Comparison of ENCODE assay signal across 9 cellular contexts in genomic region chr5:112228672-112229071, GRCh38.
DNase-seq lines count a peak whose midpoint lies in the region; ATAC-seq and TF ChIP-seq lines count a peak whose summit lies in the region.
"Had no signal": no experiment of that assay in that cellular context is flagged by ENCODE, and none has a peak within 500 bp of the region (broad histone marks: within the 10 kb centered on the region; RNA-seq: fewer than 3 reads in every experiment).

No MANE protein-coding gene starts in this region.

- DNase-seq in GM23248 (peak; percentile 53), RPMI8226 (peak; percentile 30), foreskin keratinocyte (peak; percentile 46 to 76), psoas muscle (peak; percentile 41 to 62)
- DNase-seq in activated effector memory CD4-positive, alpha-beta T cell treated with Interleukin-2 at 50 U/mL for 16 hours, result no peak

- H3K9ac ChIP-seq in GM23248, result no peak overlapping the region

- intact Hi-C loops in psoas muscle (cut with DNase I), result no loop called here

- H3K27me3 ChIP-seq in GM23248 (replicated peaks; ENCODE audit: insufficient read depth) (no peaks in the 10 kb centered on the region), foreskin keratinocyte (no peaks in the 10 kb centered on the region), psoas muscle (ENCODE audit: insufficient read depth in 3 of 3, low read length in 2 of 3) (no peaks in the 10 kb centered on the region)

- H4K20me1 ChIP-seq in GM23248 (ENCODE audit: insufficient read depth), result no peaks in the 10 kb centered on the region; the same call in 1 of the 2 replicates

- ATAC-seq in foreskin keratinocyte (peak; percentile 90), psoas muscle (peak; percentile 40 to 59 (median 58)), HG03159 (IDR thresholded peaks at IDR 0.05; ENCODE audit: unreplicated experiment) (no peak), GM18861 (IDR thresholded peaks at IDR 0.05; ENCODE audit: unreplicated experiment) (no peak), GM18907 (IDR thresholded peaks at IDR 0.05; ENCODE audit: unreplicated experiment) (no peak)
- ATAC-seq: GM12878 had no signal

- H3K4me3 ChIP-seq in GM23248 (no peak overlapping the region), psoas muscle (no peak overlapping the region)
- H3K4me3 ChIP-seq: GM12878 had no signal

- in situ Hi-C loops in GM23248 (cut with MboI), result no loop called here

- H3K9me2 ChIP-seq in GM23248 (ENCODE audit: insufficient read depth), result no peaks in the 10 kb centered on the region

- H3K9me3 ChIP-seq in GM23248 (ENCODE audit: low read depth) (no peaks in the 10 kb centered on the region), psoas muscle (no peaks in the 10 kb centered on the region)

- no peaks in the 10 kb centered on the region for H3K36me3 ChIP-seq in GM23248 (ENCODE audit: low read depth)
- no peaks in the 10 kb centered on the region for H3K36me3 ChIP-seq in psoas muscle (ENCODE audit: insufficient read depth in 1 of 2, low read depth in 1 of 2)

- H3K4me1 ChIP-seq in GM23248 (ENCODE audit: insufficient read depth) (0 out of 2 replicates have a peak, but pooled peaks cover 3% of the 10 kb centered on the region), foreskin keratinocyte (peaks cover 11% of the 10 kb centered on the region), psoas muscle (peaks cover 6% of the 10 kb centered on the region)

- TF ChIP-seq CTCF in foreskin keratinocyte (conservative IDR thresholded peaks at IDR 0.05), result no peak
- TF ChIP-seq CTCF in psoas muscle (IDR thresholded peaks at IDR 0.05), result no peak

- H3F3A ChIP-seq in GM23248 (ENCODE audit: insufficient read depth), result no peaks in the 10 kb centered on the region

- peak overlapping the region; percentile 22; the same call in 1 of the 2 replicates for H2AFZ ChIP-seq in GM23248

- H3K4me2 ChIP-seq in GM23248 (ENCODE audit: unreplicated experiment), result no peak overlapping the region

- WGBS in GM23248 (ENCODE audit: low coverage in 1 of 2, low lambda C conversion rate in 2 of 2, missing lambda C conversion rate in 2 of 2), 2 experiments, result 2 to 10% methylated on average over 2 of the region's 2 CpGs
- 0 to 3% (median 2%) methylated on average over 2 of the region's 2 CpGs for WGBS in psoas muscle, 3 donors

- H3K27ac ChIP-seq in GM23248, result no peak overlapping the region
- H3K27ac ChIP-seq in foreskin keratinocyte, result no peak overlapping the region
- no peak overlapping the region for H3K27ac ChIP-seq in psoas muscle

- H3K79me2 ChIP-seq in GM23248 (ENCODE audit: insufficient read depth), result no peaks in the 10 kb centered on the region

Comparison
In these comparisons a context has a peak if more than half of its experiments do, and no peak if none do; other contexts are left out.
1. ATAC-seq: peak in foreskin keratinocyte (single experiment) and psoas muscle (4 of 4); none in HG03159 (single experiment), GM18861 (single experiment) and GM18907 (single experiment).